ENCODE assay signal across 1 cellular context in the genomic region with DNA sequence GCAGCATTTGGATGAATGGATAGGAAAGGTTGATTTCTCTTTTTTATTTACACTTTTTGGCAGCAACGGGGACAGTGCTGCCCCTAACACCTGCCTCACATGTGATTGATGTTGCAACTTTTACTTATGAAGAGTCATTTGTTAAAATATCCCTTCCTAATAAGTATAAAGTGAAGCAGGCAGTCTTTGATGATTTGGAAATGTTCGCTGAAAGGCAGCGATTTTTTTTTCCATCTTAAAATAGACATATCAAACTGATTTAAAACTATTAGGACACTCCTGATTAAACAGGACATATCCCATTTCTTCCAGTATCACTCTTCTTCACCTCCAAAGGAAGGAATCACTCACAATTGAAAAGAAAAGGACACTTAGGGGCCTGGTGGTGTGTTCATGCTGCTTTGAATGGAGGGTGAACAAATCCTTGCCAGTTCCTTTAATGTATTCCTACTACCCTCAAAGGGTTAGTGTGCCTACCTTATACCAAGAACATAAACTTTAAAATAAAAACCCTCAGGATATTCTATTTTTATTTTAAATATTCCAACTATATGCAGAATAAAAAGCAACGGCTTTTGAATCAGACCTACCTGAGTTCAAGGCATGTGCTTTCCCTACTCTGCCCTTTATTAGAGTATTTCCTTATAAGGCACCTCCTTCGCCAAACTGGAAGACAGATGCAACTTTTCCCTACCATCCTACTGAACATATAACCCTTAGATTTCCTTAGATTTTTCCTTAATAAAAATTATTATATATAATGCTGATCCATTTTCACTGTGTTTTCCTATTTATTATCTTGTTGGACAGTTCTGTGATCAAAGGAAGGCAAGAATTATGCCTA.
TF ChIP-seq lines count a peak whose summit lies in the region.

No MANE protein-coding gene starts in this region.

TF ChIP-seq in WTC11, 78 proteins besides CTCF, POLR2A, EP300 and RAD21 (continued from another document):
- TF ChIP-seq, protein P1, sequence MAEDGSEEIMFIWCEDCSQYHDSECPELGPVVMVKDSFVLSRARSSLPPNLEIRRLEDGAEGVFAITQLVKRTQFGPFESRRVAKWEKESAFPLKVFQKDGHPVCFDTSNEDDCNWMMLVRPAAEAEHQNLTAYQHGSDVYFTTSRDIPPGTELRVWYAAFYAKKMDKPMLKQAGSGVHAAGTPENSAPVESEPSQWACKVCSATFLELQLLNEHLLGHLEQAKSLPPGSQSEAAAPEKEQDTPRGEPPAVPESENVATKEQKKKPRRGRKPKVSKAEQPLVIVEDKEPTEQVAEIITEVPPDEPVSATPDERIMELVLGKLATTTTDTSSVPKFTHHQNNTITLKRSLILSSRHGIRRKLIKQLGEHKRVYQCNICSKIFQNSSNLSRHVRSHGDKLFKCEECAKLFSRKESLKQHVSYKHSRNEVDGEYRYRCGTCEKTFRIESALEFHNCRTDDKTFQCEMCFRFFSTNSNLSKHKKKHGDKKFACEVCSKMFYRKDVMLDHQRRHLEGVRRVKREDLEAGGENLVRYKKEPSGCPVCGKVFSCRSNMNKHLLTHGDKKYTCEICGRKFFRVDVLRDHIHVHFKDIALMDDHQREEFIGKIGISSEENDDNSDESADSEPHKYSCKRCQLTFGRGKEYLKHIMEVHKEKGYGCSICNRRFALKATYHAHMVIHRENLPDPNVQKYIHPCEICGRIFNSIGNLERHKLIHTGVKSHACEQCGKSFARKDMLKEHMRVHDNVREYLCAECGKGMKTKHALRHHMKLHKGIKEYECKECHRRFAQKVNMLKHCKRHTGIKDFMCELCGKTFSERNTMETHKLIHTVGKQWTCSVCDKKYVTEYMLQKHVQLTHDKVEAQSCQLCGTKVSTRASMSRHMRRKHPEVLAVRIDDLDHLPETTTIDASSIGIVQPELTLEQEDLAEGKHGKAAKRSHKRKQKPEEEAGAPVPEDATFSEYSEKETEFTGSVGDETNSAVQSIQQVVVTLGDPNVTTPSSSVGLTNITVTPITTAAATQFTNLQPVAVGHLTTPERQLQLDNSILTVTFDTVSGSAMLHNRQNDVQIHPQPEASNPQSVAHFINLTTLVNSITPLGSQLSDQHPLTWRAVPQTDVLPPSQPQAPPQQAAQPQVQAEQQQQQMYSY (CRISPR knock-in tag; IDR thresholded peaks at IDR 0.05), result no peak
